Comparison of ENCODE assay signal across 31 cellular contexts in genomic region chr17:77746901-77747620, GRCh38.
DNase-seq lines count a peak whose midpoint lies in the region; ATAC-seq, FAIRE-seq and TF ChIP-seq lines count a peak whose summit lies in the region.
"Had no signal": no experiment of that assay in that cellular context is flagged by ENCODE, and none has a peak within 500 bp of the region (broad histone marks: within the 10 kb centered on the region; RNA-seq: fewer than 3 reads in every experiment).

No MANE protein-coding gene starts in this region.

- no peaks in the 10 kb centered on the region for H3K36me3 Mint-ChIP-seq in endothelial cell (ENCODE audit: low read depth, unreplicated experiment)
- peaks cover 5% of the 10 kb centered on the region for H3K36me3 Mint-ChIP-seq in neural progenitor cell
- H3K36me3 Mint-ChIP-seq: activated naive CD8-positive, alpha-beta T cell treated with anti-CD3 and anti-CD28 coated beads, Interleukin-2, amount 10 ng/mL, durations not matched to agents 7 days and 5 days had no signal

- H3K9me3 ChIP-seq in neural progenitor cell (ENCODE audit: low read depth), result no peaks in the 10 kb centered on the region
- no peaks in the 10 kb centered on the region; the same call in 1 of the 2 replicates for H3K9me3 ChIP-seq in MG63
- H3K9me3 ChIP-seq: left ventricle myocardium inferior had no signal

- ATAC-seq in HG02840 (IDR thresholded peaks at IDR 0.05; ENCODE audit: low FRiP score, unreplicated experiment) (no peak), GM18870 (IDR thresholded peaks at IDR 0.05; ENCODE audit: unreplicated experiment) (no peak), GM18868 (IDR thresholded peaks at IDR 0.05; ENCODE audit: unreplicated experiment) (no peak)
- ATAC-seq: esophagus mucosa; stimulated activated naive B cell treated with anti-CD40 and anti-IgM and Interleukin-4, amounts not matched to agents 10 μg/mL and 1 μg/mL and 100 μg/mL, for 72 hours had no signal

- no peak overlapping the region for H2AFZ ChIP-seq in neural progenitor cell (replicated peaks)
- H2AFZ ChIP-seq: GM23248 had no signal

- peak; percentile 88 for DNase-seq in D721Med (ENCODE audit: insufficient read length, low spot score)
- peak; percentile 98 for DNase-seq in NCI-H524 treated with DMSO at 0.1 percent for 48 hours (lab: John Stamatoyannopoulos, UW)
- DNase-seq in endothelial cell (ENCODE audit: low spot score), result no peak
- DNase-seq in neural progenitor cell (ENCODE audit: low spot score), result peak; percentile 95
- no peak for DNase-seq in MG63
- DNase-seq: activated CD4-positive, alpha-beta T cell treated with anti-CD3 and anti-CD28 coated beads, Interleukin-2, amount 10 ng/mL, durations not matched to agents 24 days and 14 days; activated effector memory CD4-positive, alpha-beta T cell treated with Interleukin-2 at 50 U/mL for 16 hours; activated naive CD8-positive, alpha-beta T cell treated with anti-CD3 and anti-CD28 coated beads, Interleukin-2, amount 10 ng/mL, durations not matched to agents 7 days and 5 days; aorta; COR-L47; DMS79 treated with DMSO at 0.1 percent for 48 hours; GDM1; GM23248; islet precursor cell; KG1; left ventricle myocardium inferior; NCI-H1105; NCI-H187 treated with DMSO at 0.1 percent for 48 hours; NCI-H2227 treated with DMSO at 0.1 percent for 48 hours; NCI-H748 treated with DMSO at 0.1 percent for 48 hours; stimulated activated naive B cell treated with anti-CD40 and anti-IgM and Interleukin-4, amounts not matched to agents 10 μg/mL and 1 μg/mL and 100 μg/mL, for 72 hours; substantia nigra; T1000 had no signal

- H3K27me3 ChIP-seq in neural progenitor cell, result no peaks in the 10 kb centered on the region
- H3K27me3 ChIP-seq in MG63, result no peaks in the 10 kb centered on the region
- H3K27me3 ChIP-seq: SJSA1 had no signal

- no peaks in the 10 kb centered on the region for H3K9me3 Mint-ChIP-seq in endothelial cell (ENCODE audit: unreplicated experiment)
- H3K9me3 Mint-ChIP-seq in neural progenitor cell, result peaks cover 19% of the 10 kb centered on the region

- no peaks in the 10 kb centered on the region for H3K79me2 ChIP-seq in neural progenitor cell (ENCODE audit: low read depth)

- peaks cover 45% of the 10 kb centered on the region for H3F3A ChIP-seq in neural progenitor cell (ENCODE audit: low read depth)

- H3K36me3 ChIP-seq in neural progenitor cell (no peaks in the 10 kb centered on the region), MG63 (no peaks in the 10 kb centered on the region)
- H3K36me3 ChIP-seq: left ventricle myocardium inferior, SJSA1 had no signal

- H3K27ac ChIP-seq in neural progenitor cell, result peak overlapping the region; percentile 96
- H3K27ac ChIP-seq: C4-2B, coronary artery, GM23248, left ventricle myocardium inferior, SJSA1, skin epidermis had no signal

- FAIRE-seq in D721Med (lab: Jason Lieb, UNC), result peak; percentile 74

- H3K9ac ChIP-seq in neural progenitor cell, result no peak overlapping the region
- H3K9ac ChIP-seq: GM23248 had no signal

- H3K27ac Mint-ChIP-seq in endothelial cell (ENCODE audit: unreplicated experiment) (peak overlapping the region; percentile 36), neural progenitor cell (peak overlapping the region; percentile 95)
- H3K27ac Mint-ChIP-seq: activated CD4-positive, alpha-beta T cell treated with anti-CD3 and anti-CD28 coated beads, Interleukin-2, amount 10 ng/mL, durations not matched to agents 24 days and 14 days; activated naive CD8-positive, alpha-beta T cell treated with anti-CD3 and anti-CD28 coated beads, Interleukin-2, amount 10 ng/mL, durations not matched to agents 7 days and 5 days had no signal

- peaks cover 3% of the 10 kb centered on the region for H3K27me3 Mint-ChIP-seq in endothelial cell (ENCODE audit: unreplicated experiment)
- H3K27me3 Mint-ChIP-seq in neural progenitor cell (ENCODE audit: insufficient read depth, low read depth), result peaks cover 22% of the 10 kb centered on the region

- H3K4me3 Mint-ChIP-seq in endothelial cell (ENCODE audit: unreplicated experiment), result no peak overlapping the region
- peak overlapping the region; percentile 44 for H3K4me3 Mint-ChIP-seq in neural progenitor cell
- H3K4me3 Mint-ChIP-seq: activated CD4-positive, alpha-beta T cell treated with anti-CD3 and anti-CD28 coated beads, Interleukin-2, amount 10 ng/mL, durations not matched to agents 24 days and 14 days; activated naive CD8-positive, alpha-beta T cell treated with anti-CD3 and anti-CD28 coated beads, Interleukin-2, amount 10 ng/mL, durations not matched to agents 7 days and 5 days; stimulated activated naive B cell treated with anti-CD40 and anti-IgM and Interleukin-4, amounts not matched to agents 10 μg/mL and 1 μg/mL and 100 μg/mL, for 72 hours had no signal

- TF ChIP-seq CTCF in D721Med (IDR thresholded peaks at IDR 0.05; ENCODE audit: insufficient read depth, missing control alignments), result no peak
- TF ChIP-seq CTCF in endothelial cell (IDR thresholded peaks at IDR 0.05; ENCODE audit: unreplicated experiment), result no peak
- TF ChIP-seq CTCF in neural progenitor cell (IDR thresholded peaks at IDR 0.05), result peak; percentile 33

- peak overlapping the region; percentile 69 for H3K4me2 ChIP-seq in neural progenitor cell

- peaks cover 66% of the 10 kb centered on the region for H3K4me1 ChIP-seq in neural progenitor cell
- H3K4me1 ChIP-seq: left ventricle myocardium inferior, SJSA1 had no signal

- no peaks in the 10 kb centered on the region for H3K4me1 Mint-ChIP-seq in endothelial cell (ENCODE audit: unreplicated experiment)
- peaks cover 62% of the 10 kb centered on the region for H3K4me1 Mint-ChIP-seq in neural progenitor cell
- H3K4me1 Mint-ChIP-seq: activated CD4-positive, alpha-beta T cell treated with anti-CD3 and anti-CD28 coated beads, Interleukin-2, amount 10 ng/mL, durations not matched to agents 24 days and 14 days; activated naive CD8-positive, alpha-beta T cell treated with anti-CD3 and anti-CD28 coated beads, Interleukin-2, amount 10 ng/mL, durations not matched to agents 7 days and 5 days; stimulated activated naive B cell treated with anti-CD40 and anti-IgM and Interleukin-4, amounts not matched to agents 10 μg/mL and 1 μg/mL and 100 μg/mL, for 72 hours had no signal

- H3K4me3 ChIP-seq in neural progenitor cell, result no peak overlapping the region
- H3K4me3 ChIP-seq in MG63, result no peak overlapping the region
- H3K4me3 ChIP-seq: coronary artery, GM23248, left ventricle myocardium inferior, SJSA1, skin epidermis had no signal

- H4K20me1 ChIP-seq in neural progenitor cell (ENCODE audit: low read depth), result no peaks in the 10 kb centered on the region

Comparison
In these comparisons a context has a peak if more than half of its experiments do, and no peak if none do; other contexts are left out.
1. DNase-seq: peak in D721Med (single experiment), NCI-H524 treated with DMSO at 0.1 percent for 48 hours (single experiment) and neural progenitor cell (single experiment); none in endothelial cell (single experiment) and MG63 (single experiment).